ENCODE assay signal across 8 cellular contexts in the genomic region with DNA sequence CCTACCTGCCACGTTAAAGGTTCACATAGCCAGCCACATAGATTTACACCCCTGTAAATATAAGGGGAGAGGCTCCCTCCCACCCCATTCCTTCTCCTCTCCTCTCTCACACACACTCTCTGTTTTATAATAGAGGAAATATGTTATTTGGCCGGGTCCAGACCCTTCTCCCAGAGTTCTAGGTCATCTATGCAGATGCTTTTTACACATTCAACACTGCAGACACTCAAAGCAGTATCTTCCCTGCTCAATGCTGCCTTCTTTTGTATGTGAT. TPM values are rescaled to one million over a fixed set of nuclear protein-coding genes. Genes with fewer than 3 reads are reported as not detected.
DNase-seq lines count a peak whose midpoint lies in the region; ATAC-seq, FAIRE-seq and TF ChIP-seq lines count a peak whose summit lies in the region.
"Had no signal": no experiment of that assay in that cellular context is flagged by ENCODE, and none has a peak within 500 bp of the region (broad histone marks: within the 10 kb centered on the region; RNA-seq: fewer than 3 reads in every experiment).

No MANE protein-coding gene starts in this region.

- POLR2A ChIA-PET in HEK293 (lab: Yijun Ruan, JAX), result interaction anchor here (1.0 to 1.5 kb wide), 3 partner anchors 13 to 122 kb away, joined by 4 to 6 read pairs (median 4); partner anchors contain the start of gene RNF144B

- H3K9me3 ChIP-seq in HEK293 (ENCODE audit: control insufficient read depth, insufficient read depth, low read depth, low read length) (no peaks in the 10 kb centered on the region), SU-DHL-6 (ENCODE audit: insufficient read depth, low read length) (peaks cover 12% of the 10 kb centered on the region; the same call in 1 of the 2 replicates), gastroesophageal sphincter (no peaks in the 10 kb centered on the region), small intestine (ENCODE audit: control insufficient read depth, low read depth) (no peaks in the 10 kb centered on the region)

- H3F3A ChIP-seq in SU-DHL-6 (ENCODE audit: insufficient read depth), result peaks cover 24% of the 10 kb centered on the region

- H3K27me3 ChIP-seq in SU-DHL-6 (ENCODE audit: low read length) (no peaks in the 10 kb centered on the region), gastroesophageal sphincter (peaks cover 3% of the 10 kb centered on the region), small intestine (ENCODE audit: control insufficient read depth in 2 of 2, insufficient read depth in 2 of 2, low read length in 2 of 2) (no peaks in the 10 kb centered on the region)

- H4K20me1 ChIP-seq in SU-DHL-6 (ENCODE audit: low read depth, low read length), result peaks cover 25% of the 10 kb centered on the region

- TF ChIP-seq POLR2A in gastroesophageal sphincter (IDR thresholded peaks at IDR 0.05), result no peak

- no peaks in the 10 kb centered on the region for H3K9me2 ChIP-seq in SU-DHL-6 (replicated peaks; ENCODE audit: insufficient read depth, low read length)

- TF ChIP-seq EP300 in gastroesophageal sphincter (IDR thresholded peaks at IDR 0.05), result no peak

- ATAC-seq in gastroesophageal sphincter (no peak), HG02763 (IDR thresholded peaks at IDR 0.05; ENCODE audit: unreplicated experiment) (no peak), HG02798 (IDR thresholded peaks at IDR 0.05; ENCODE audit: poor library complexity, unreplicated experiment) (no peak)

- H3K4me3 ChIP-seq in HEK293 (ENCODE audit: low read depth, low read length), result peak overlapping the region; percentile 95
- H3K4me3 ChIP-seq in SU-DHL-6 (ENCODE audit: insufficient read depth, low read length, poor library complexity, severe bottlenecking), result peak overlapping the region; percentile 75
- peak overlapping the region; percentile 63 to 96 for H3K4me3 ChIP-seq in gastroesophageal sphincter
- peak overlapping the region; percentile 83 to 92 for H3K4me3 ChIP-seq in small intestine (ENCODE audit: low read depth in 1 of 2, low read length in 2 of 2)

- H3K27ac ChIP-seq in HEK293 (ENCODE audit: extremely low read depth, low read depth, low read length) (peak overlapping the region; percentile 98), SU-DHL-6 (ENCODE audit: low read depth, low read length) (peak overlapping the region; percentile 86), gastroesophageal sphincter (peak overlapping the region; percentile 87 to 99 (median 96)), small intestine (ENCODE audit: low read depth in 1 of 2, low read length in 1 of 2) (peak overlapping the region; percentile 84 to 97)

- H3K36me3 ChIP-seq in HEK293 (ENCODE audit: control insufficient read depth in 2 of 2, insufficient read depth in 1 of 2, low read length in 2 of 2), result peaks cover 0 to 25% of the 10 kb centered on the region in 2 experiments
- H3K36me3 ChIP-seq in SU-DHL-6 (ENCODE audit: low read length), result peaks cover 20% of the 10 kb centered on the region
- H3K36me3 ChIP-seq in gastroesophageal sphincter, result no peaks in the 10 kb centered on the region
- no peaks in the 10 kb centered on the region for H3K36me3 ChIP-seq in small intestine (ENCODE audit: control insufficient read depth in 2 of 2, insufficient read depth in 2 of 2, low read length in 2 of 2)

- TF ChIP-seq CTCF in HEK293 (tag by site-specific recombination; IDR thresholded peaks at IDR 0.05) (no peak), SU-DHL-6 (IDR thresholded peaks at IDR 0.05; ENCODE audit: insufficient read depth, low read length, poor library complexity, severe bottlenecking) (no peak), gastroesophageal sphincter (IDR thresholded peaks at IDR 0.05) (no peak)

- no peak for DNase-seq in small intestine
- no peak for DNase-seq in germinal center (ENCODE audit: low spot score)

- FAIRE-seq in small intestine (lab: Jason Lieb, UNC), result no peak
- FAIRE-seq: TTC549 had no signal

- peak overlapping the region; percentile 70 for H2AFZ ChIP-seq in SU-DHL-6 (ENCODE audit: low read depth, low read length, severe bottlenecking)

- H3K4me1 ChIP-seq in HEK293 (ENCODE audit: control insufficient read depth, insufficient read depth, low read length) (peaks cover 22% of the 10 kb centered on the region), gastroesophageal sphincter (peaks cover 0 to 43% (median 15%) of the 10 kb centered on the region in 3 donors), small intestine (ENCODE audit: control insufficient read depth in 2 of 2, insufficient read depth in 1 of 2, low read depth in 1 of 2, low read length in 1 of 2) (peaks cover 4 to 13% of the 10 kb centered on the region in 2 donors)

- CTCF ChIA-PET in HEK293 (lab: Yijun Ruan, JAX), result interaction anchor here (0.9 kb wide), 1 partner anchor 10 kb away, joined by 4 read pairs; no protein-coding TSS in a partner anchor

- H3K9ac ChIP-seq in SU-DHL-6 (ENCODE audit: low read length), result peak overlapping the region; percentile 94

- peaks cover 45% of the 10 kb centered on the region for H3K79me2 ChIP-seq in SU-DHL-6 (ENCODE audit: insufficient read depth, low read length)

- WGBS in gastroesophageal sphincter (ENCODE audit: low coverage in 1 of 2), 2 donors, result 0 to 21% methylated on average over 1 to 2 of the region's 2 CpGs
- WGBS in small intestine, 3 donors, result 4 to 15% (median 15%) methylated on average over 2 of the region's 2 CpGs

- H3K4me2 ChIP-seq in SU-DHL-6 (ENCODE audit: low read depth, low read length, poor library complexity, severe bottlenecking), result peak overlapping the region; percentile 66

TF ChIP-seq in HEK293, 187 proteins besides CTCF, POLR2A, EP300 and RAD21:
- TF ChIP-seq ZNF138 (tag by site-specific recombination; IDR thresholded peaks at IDR 0.05; ENCODE audit: borderline replicate concordance), result no peak
- TF ChIP-seq ZNF324 (tag by site-specific recombination; IDR thresholded peaks at IDR 0.05), result peak; percentile 5; the same call in 1 of the 2 replicates
- TF ChIP-seq, protein P1, sequence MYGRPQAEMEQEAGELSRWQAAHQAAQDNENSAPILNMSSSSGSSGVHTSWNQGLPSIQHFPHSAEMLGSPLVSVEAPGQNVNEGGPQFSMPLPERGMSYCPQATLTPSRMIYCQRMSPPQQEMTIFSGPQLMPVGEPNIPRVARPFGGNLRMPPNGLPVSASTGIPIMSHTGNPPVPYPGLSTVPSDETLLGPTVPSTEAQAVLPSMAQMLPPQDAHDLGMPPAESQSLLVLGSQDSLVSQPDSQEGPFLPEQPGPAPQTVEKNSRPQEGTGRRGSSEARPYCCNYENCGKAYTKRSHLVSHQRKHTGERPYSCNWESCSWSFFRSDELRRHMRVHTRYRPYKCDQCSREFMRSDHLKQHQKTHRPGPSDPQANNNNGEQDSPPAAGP (tag by site-specific recombination; IDR thresholded peaks at IDR 0.05), result 0 out of 2 replicates have a peak, but pooled peaks have one; percentile 1
- no peak for TF ChIP-seq ZNF214 (tag by site-specific recombination; IDR thresholded peaks at IDR 0.05; ENCODE audit: borderline replicate concordance)
- TF ChIP-seq ZNF335 (tag by site-specific recombination; conservative IDR thresholded peaks at IDR 0.05), result 0 out of 2 replicates have a peak, but pooled peaks have one; percentile 13
- TF ChIP-seq, protein P2, sequence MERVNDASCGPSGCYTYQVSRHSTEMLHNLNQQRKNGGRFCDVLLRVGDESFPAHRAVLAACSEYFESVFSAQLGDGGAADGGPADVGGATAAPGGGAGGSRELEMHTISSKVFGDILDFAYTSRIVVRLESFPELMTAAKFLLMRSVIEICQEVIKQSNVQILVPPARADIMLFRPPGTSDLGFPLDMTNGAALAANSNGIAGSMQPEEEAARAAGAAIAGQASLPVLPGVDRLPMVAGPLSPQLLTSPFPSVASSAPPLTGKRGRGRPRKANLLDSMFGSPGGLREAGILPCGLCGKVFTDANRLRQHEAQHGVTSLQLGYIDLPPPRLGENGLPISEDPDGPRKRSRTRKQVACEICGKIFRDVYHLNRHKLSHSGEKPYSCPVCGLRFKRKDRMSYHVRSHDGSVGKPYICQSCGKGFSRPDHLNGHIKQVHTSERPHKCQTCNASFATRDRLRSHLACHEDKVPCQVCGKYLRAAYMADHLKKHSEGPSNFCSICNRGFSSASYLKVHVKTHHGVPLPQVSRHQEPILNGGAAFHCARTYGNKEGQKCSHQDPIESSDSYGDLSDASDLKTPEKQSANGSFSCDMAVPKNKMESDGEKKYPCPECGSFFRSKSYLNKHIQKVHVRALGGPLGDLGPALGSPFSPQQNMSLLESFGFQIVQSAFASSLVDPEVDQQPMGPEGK (tag by site-specific recombination; IDR thresholded peaks at IDR 0.05), result no peak
- TF ChIP-seq WT1 (tag by site-specific recombination; IDR thresholded peaks at IDR 0.05), result 0 out of 2 replicates have a peak, but pooled peaks have one; percentile 2
- peak; percentile 32 for TF ChIP-seq ZBTB20 (tag by site-specific recombination; IDR thresholded peaks at IDR 0.05)

RNA-seq across cellular contexts. Expression of gene DEK, which starts 0.7 kb away (rescaled TPM):
- 100 to 1,000 TPM; 162 to 186 (median 177) TPM for total RNA-seq in gastroesophageal sphincter
- 10 to 100 TPM; 55.7 to 77.2 (median 61.1) TPM for polyA plus RNA-seq in small intestine
